9 cellular contexts compared by ENCODE assay signal in the genomic region with DNA sequence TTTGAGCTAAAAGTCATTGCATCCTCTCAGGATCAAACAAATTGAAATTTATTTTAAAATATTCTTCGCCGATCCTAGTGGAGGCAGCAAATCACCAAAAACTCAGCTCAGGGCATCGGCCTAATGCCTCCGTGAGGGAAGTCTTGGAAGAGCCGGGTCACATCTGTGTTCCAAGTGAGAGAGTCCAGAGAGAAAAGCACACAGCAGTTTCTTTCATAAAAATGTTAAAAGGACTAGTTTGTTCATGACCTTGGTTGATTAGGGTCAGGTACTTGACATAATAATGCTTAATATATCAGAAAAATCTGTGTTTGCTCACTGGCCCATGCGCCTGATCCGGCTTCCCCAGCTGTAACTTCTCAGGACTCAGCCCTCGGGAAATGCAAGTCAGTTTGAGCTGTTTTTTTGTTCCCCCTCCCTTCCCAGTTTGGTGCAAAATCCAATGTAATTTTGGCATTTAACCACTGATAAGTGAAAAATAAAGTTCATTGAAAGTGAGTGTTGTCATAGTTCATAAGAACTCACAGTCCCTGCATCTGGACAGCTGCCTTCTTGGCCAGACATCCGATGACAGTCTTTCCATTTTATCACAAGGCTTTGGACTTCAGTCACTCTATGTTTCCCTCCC.
DNase-seq lines count a peak whose midpoint lies in the region; ATAC-seq, FAIRE-seq and TF ChIP-seq lines count a peak whose summit lies in the region.
"Had no signal": no experiment of that assay in that cellular context is flagged by ENCODE, and none has a peak within 500 bp of the region (broad histone marks: within the 10 kb centered on the region; RNA-seq: fewer than 3 reads in every experiment).

No MANE protein-coding gene starts in this region.

- DNase-seq in NCI-H82 (lab: John Stamatoyannopoulos, UW) (peak; percentile 8), NCI-H82 treated with DMSO at 0.1 percent for 48 hours (lab: John Stamatoyannopoulos, UW; ENCODE audit: unreplicated experiment) (no peak), fibroblast of lung (ENCODE audit: low read depth in 2 of 2) (peak in 1 of 2 donors; percentile 85), mucosa of gallbladder (ENCODE audit: low spot score) (peak; percentile 38), upper lobe of right lung (no peak), urothelium cell line (ENCODE audit: low spot score) (no peak), mesenteric fat pad (ENCODE audit: low spot score) (no peak)
- DNase-seq: NCI-H226 had no signal

- TF ChIP-seq CTCF in fibroblast of lung (conservative IDR thresholded peaks at IDR 0.05 in 1 of 2, IDR thresholded peaks at IDR 0.05 in 1 of 2; ENCODE audit: low read depth in 1 of 2, low read length in 2 of 2) (peak; percentile 31 to 41), upper lobe of right lung (IDR thresholded peaks at IDR 0.05) (peak; percentile 43)

- no peak overlapping the region for H2AFZ ChIP-seq in fibroblast of lung (ENCODE audit: low read length)

- no peak overlapping the region for H3K4me2 ChIP-seq in fibroblast of lung (ENCODE audit: extremely low read depth, insufficient read depth, low read length)

- H3K9me3 ChIP-seq in fibroblast of lung (ENCODE audit: control insufficient read depth, insufficient read depth, low read depth, low read length), result no peaks in the 10 kb centered on the region
- H3K9me3 ChIP-seq in upper lobe of right lung, result no peaks in the 10 kb centered on the region

- no peaks in the 10 kb centered on the region for H4K20me1 ChIP-seq in fibroblast of lung (ENCODE audit: control insufficient read depth, extremely low read depth, insufficient read depth, low read length)

- intact Hi-C loops in upper lobe of right lung (cut with DNase I), result no loop called here

- no peaks in the 10 kb centered on the region for H3K36me3 ChIP-seq in fibroblast of lung (ENCODE audit: control insufficient read depth, insufficient read depth, low read length)
- H3K36me3 ChIP-seq in upper lobe of right lung, result no peaks in the 10 kb centered on the region

- FAIRE-seq in urothelium cell line (lab: Jason Lieb, UNC), result no peak

- H3K27me3 ChIP-seq in fibroblast of lung (ENCODE audit: control insufficient read depth, insufficient read depth, low read length) (no peaks in the 10 kb centered on the region), upper lobe of right lung (no peaks in the 10 kb centered on the region)

- H3K27ac ChIP-seq in fibroblast of lung (ENCODE audit: insufficient read depth, low read length) (no peak overlapping the region), upper lobe of right lung (no peak overlapping the region)

- H3K79me2 ChIP-seq in fibroblast of lung (ENCODE audit: control insufficient read depth, insufficient read depth, low read length), result no peaks in the 10 kb centered on the region

- H3K4me3 ChIP-seq in fibroblast of lung (replicated peaks in 1 of 4; ENCODE audit: control extremely low read depth in 1 of 4, insufficient read depth in 1 of 4, low read depth in 3 of 4, low read length in 4 of 4) (no peak overlapping the region), upper lobe of right lung (no peak overlapping the region)

- ATAC-seq in upper lobe of right lung (peak; percentile 50), HG03469 (IDR thresholded peaks at IDR 0.05; ENCODE audit: unreplicated experiment) (no peak)

- H3K4me1 ChIP-seq in fibroblast of lung (ENCODE audit: control insufficient read depth, extremely low read depth, insufficient read depth, low read length) (peaks cover 20% of the 10 kb centered on the region), upper lobe of right lung (peaks cover 15% of the 10 kb centered on the region)

- no peak overlapping the region for H3K9ac ChIP-seq in fibroblast of lung (ENCODE audit: insufficient read depth, low read length)

Comparison
In these comparisons a context has a peak if more than half of its experiments do, and no peak if none do; other contexts are left out.
1. DNase-seq: peak in NCI-H82 (single experiment) and mucosa of gallbladder (single experiment); none in NCI-H82 treated with DMSO at 0.1 percent for 48 hours (single experiment), upper lobe of right lung (single experiment), urothelium cell line (single experiment) and mesenteric fat pad (single experiment).